In genomic region chr17:40074871-40075215, GRCh38 we compare ENCODE assay signal across 10 cellular contexts. TPM values are rescaled to one million over a fixed set of nuclear protein-coding genes. Genes with fewer than 3 reads are reported as not detected.
A peak's percentile ranks its signal among the peaks of the same experiment; 100 is the strongest.
DNase-seq lines count a peak whose midpoint lies in the region; ATAC-seq and TF ChIP-seq lines count a peak whose summit lies in the region.
"Had no signal": no experiment of that assay in that cellular context is flagged by ENCODE, and none has a peak within 500 bp of the region (broad histone marks: within the 10 kb centered on the region; RNA-seq: fewer than 3 reads in every experiment).

No MANE protein-coding gene starts in this region.

- DNase-seq in GM23338 (ENCODE audit: low spot score), result no peak
- no peak for DNase-seq in body of pancreas
- DNase-seq in kidney tubule cell (ENCODE audit: low spot score), result peak; percentile 45
- DNase-seq in spleen, result no peak
- DNase-seq in GM03348 (ENCODE audit: low spot score), result no peak
- DNase-seq in activated gamma-delta T cell treated with Interleukin-2 at 50 U/mL for 16 hours, result no peak
- DNase-seq in T-helper 2 cell, result no peak
- DNase-seq in NAMALWA (ENCODE audit: low spot score), result no peak

- peaks cover 58% of the 10 kb centered on the region for H3K4me1 Mint-ChIP-seq in GM23338

- H3K4me1 ChIP-seq in GM23338 (ENCODE audit: insufficient read depth) (peaks cover 47% of the 10 kb centered on the region), body of pancreas (peaks cover 75% of the 10 kb centered on the region), spleen (peaks cover 41 to 81% (median 64%) of the 10 kb centered on the region in 6 donors)

- TF ChIP-seq CTCF in GM23338 (conservative IDR thresholded peaks at IDR 0.05; ENCODE audit: low read depth in 2 of 2), result no peak
- no peak for TF ChIP-seq CTCF in body of pancreas (IDR thresholded peaks at IDR 0.05)
- no peak for TF ChIP-seq CTCF in spleen (IDR thresholded peaks at IDR 0.05 in 8 of 11, conservative IDR thresholded peaks at IDR 0.05 in 3 of 11)

- H3K4me3 ChIP-seq in GM23338 (no peak overlapping the region; the same call in 1 of the 2 replicates), body of pancreas (no peak overlapping the region), spleen (peak overlapping the region in 1 of 8 donors; percentile 38)

- no peak overlapping the region for H2AFZ ChIP-seq in GM23338

- H3F3A ChIP-seq in GM23338 (replicated peaks; ENCODE audit: low read depth), result 0 out of 2 replicates have a peak, but pooled peaks cover 6% of the 10 kb centered on the region

- no peaks in the 10 kb centered on the region for H3K9me3 Mint-ChIP-seq in GM23338

- intact Hi-C loops in body of pancreas (cut with DNase I), result no loop called here
- intact Hi-C loops in spleen (cut with DNase I; ENCODE audit: low total_unique reads), result no loop called here

- H3K27me3 Mint-ChIP-seq in GM23338 (ENCODE audit: insufficient read depth, low read depth, poor library complexity), result peaks cover 16% of the 10 kb centered on the region
- H3K27me3 Mint-ChIP-seq: activated CD4-positive, alpha-beta T cell treated with anti-CD3 and anti-CD28 coated beads for 36 hours had no signal

- H3K9me3 ChIP-seq in body of pancreas, result no peaks in the 10 kb centered on the region
- no peaks in the 10 kb centered on the region for H3K9me3 ChIP-seq in spleen

- 29 to 36% methylated on average over 6 of the region's 6 CpGs for WGBS in body of pancreas, 2 donors
- 59 to 72% (median 62%) methylated on average over 6 of the region's 6 CpGs for WGBS in spleen, 5 donors

- no peak for TF ChIP-seq POLR2A in body of pancreas (IDR thresholded peaks at IDR 0.05)
- TF ChIP-seq POLR2A in spleen (IDR thresholded peaks at IDR 0.05), result no peak

- H3K79me2 ChIP-seq in GM23338 (replicated peaks; ENCODE audit: insufficient read depth), result peaks cover 3% of the 10 kb centered on the region; the same call in 1 of the 2 replicates

- no peaks in the 10 kb centered on the region for H3K9me2 ChIP-seq in GM23338 (ENCODE audit: insufficient read depth)

- no peaks in the 10 kb centered on the region for H4K20me1 ChIP-seq in GM23338 (replicated peaks; ENCODE audit: insufficient read depth)

- no peak overlapping the region for H3K27ac Mint-ChIP-seq in GM23338

- no peak for ATAC-seq in GM23338
- ATAC-seq in body of pancreas, result peak; percentile 17

- H3K27me3 ChIP-seq in GM23338 (ENCODE audit: insufficient read depth) (no peaks in the 10 kb centered on the region), body of pancreas (no peaks in the 10 kb centered on the region), spleen (replicated peaks in 1 of 7) (no peaks in the 10 kb centered on the region)

- peak overlapping the region; percentile 78 for H3K4me2 ChIP-seq in GM23338

- H3K27ac ChIP-seq in GM23338 (ENCODE audit: low read depth) (peak overlapping the region; percentile 69; the same call in 1 of the 2 replicates), body of pancreas (peak overlapping the region; percentile 90 to 98 (median 98)), spleen (peak overlapping the region in 7 of 8 donors; percentile 29 to 86 (median 78))

- H3K4me3 Mint-ChIP-seq in GM23338, result no peak overlapping the region
- H3K4me3 Mint-ChIP-seq: activated CD4-positive, alpha-beta T cell treated with anti-CD3 and anti-CD28 coated beads for 36 hours had no signal

- H3K36me3 Mint-ChIP-seq in GM23338 (ENCODE audit: low read depth), result no peaks in the 10 kb centered on the region; the same call in 2 of the 3 replicates

- H3K36me3 ChIP-seq in GM23338 (ENCODE audit: insufficient read depth), result no peaks in the 10 kb centered on the region
- no peaks in the 10 kb centered on the region for H3K36me3 ChIP-seq in body of pancreas (replicated peaks in 1 of 2; ENCODE audit: insufficient read depth in 1 of 2, low read depth in 2 of 2)
- H3K36me3 ChIP-seq in spleen, result peaks cover 0 to 49% (median 11%) of the 10 kb centered on the region in 6 donors

TF ChIP-seq in GM23338, 12 proteins besides CTCF, POLR2A, EP300 and RAD21:
- no peak for TF ChIP-seq ZNF114 (CRISPR knock-in tag; IDR thresholded peaks at IDR 0.05)

RNA-seq across cellular contexts. Expression of gene THRA, which starts 12.1 kb away (rescaled TPM):
- total RNA-seq in GM23338 (2014; rRNA removed; shearing (Covaris generic)), result 9.6 and 10.5 TPM in 2 replicates
- 3.4 and 3.6 TPM in 2 replicates for polyA plus RNA-seq in GM23338 (2016; fragmentation: Nextera tagmentation; extraction: Ambion mirVana)
- 10 to 100 TPM; 37.9 to 61.6 TPM for total RNA-seq in body of pancreas
- 10 to 100 TPM; 14.6 to 36.1 (median 19.7) TPM for total RNA-seq in spleen
- 10 to 100 TPM in 1 of 3 donors, 1 to 10 TPM in 2; 3.9 to 12.9 (median 4.7) TPM for polyA plus RNA-seq in spleen

RNA-seq across cellular contexts. Expression of gene MED24, which starts 20.6 kb away (rescaled TPM):
- 88.9 and 95.1 TPM in 2 replicates for total RNA-seq in GM23338 (2014; rRNA removed; shearing (Covaris generic))
- polyA plus RNA-seq in GM23338 (2016; fragmentation: Nextera tagmentation; extraction: Ambion mirVana) (44.4 and 44.8 TPM in 2 replicates), spleen (10 to 100 TPM; 29.2 to 54.4 (median 42.7) TPM)
- total RNA-seq in body of pancreas (10 to 100 TPM; 34.9 to 38.7 TPM), spleen (100 to 1,000 TPM in 1 of 7 donors, 10 to 100 TPM in 6; 71.7 to 102 (median 79.1) TPM)

RNA-seq across cellular contexts. Expression of gene NR1D1, which starts 25.5 kb away (rescaled TPM):
- total RNA-seq in GM23338 (2014; rRNA removed; shearing (Covaris generic)), result 3.6 and 4.2 TPM in 2 replicates
- 3.1 and 3.3 TPM in 2 replicates for polyA plus RNA-seq in GM23338 (2016; fragmentation: Nextera tagmentation; extraction: Ambion mirVana)
- 1 to 10 TPM; 2.3 to 5.9 TPM for total RNA-seq in body of pancreas
- total RNA-seq in spleen, result 10 to 100 TPM in 4 of 7 donors, 1 to 10 TPM in 3; 5.5 to 15.8 (median 10.2) TPM
- 1 to 10 TPM; 3.3 to 6.4 (median 5.2) TPM for polyA plus RNA-seq in spleen

RNA-seq across cellular contexts. Expression of gene MSL1, which starts 46.9 kb away (rescaled TPM):
- total RNA-seq in GM23338 (2014; rRNA removed; shearing (Covaris generic)), result 52.5 and 56.5 TPM in 2 replicates
- 14.3 and 16.2 TPM in 2 replicates for polyA plus RNA-seq in GM23338 (2016; fragmentation: Nextera tagmentation; extraction: Ambion mirVana)
- 100 to 1,000 TPM in 1 of 2 donors, 10 to 100 TPM in 1; 75.5 to 157 TPM for total RNA-seq in body of pancreas
- 100 to 1,000 TPM; 101 to 154 (median 127) TPM for total RNA-seq in spleen
- polyA plus RNA-seq in spleen, result 10 to 100 TPM; 52.6 to 85.0 (median 73.3) TPM

RNA-seq across cellular contexts. Expression of gene CSF3, which starts 59.6 kb away (rescaled TPM):
- 1.2 TPM in 1 of 2 replicates, not detected in the other for total RNA-seq in GM23338 (2014; rRNA removed; shearing (Covaris generic))
- polyA plus RNA-seq in GM23338 (2016; fragmentation: Nextera tagmentation; extraction: Ambion mirVana) (not detected in 2 replicates), spleen (1 to 10 TPM in 2 of 3 donors, under 1 TPM in 1; 0.24 to 1.4 (median 1.2) TPM)
- total RNA-seq in body of pancreas (1 to 10 TPM in 1 of 2 donors, under 1 TPM in 1; 0.78 to 1.6 TPM), spleen (1 to 10 TPM in 2 of 7 donors, under 1 TPM in 1, not detected in 4; 0.54 to 1.8 (median 1.6) TPM)
- total RNA-seq: activated CD4-positive, alpha-beta T cell treated with anti-CD3 and anti-CD28 coated beads for 36 hours had no signal
- polyA plus RNA-seq: neural cell had no signal
